In genomic region chr2:30761226-30761625, GRCh38 we compare ENCODE assay signal across 33 cellular contexts. TPM values are rescaled to one million over a fixed set of nuclear protein-coding genes. Genes with fewer than 3 reads are reported as not detected.
"Had no signal": no experiment of that assay in that cellular context is flagged by ENCODE, and none has a peak within 500 bp of the region (broad histone marks: within the 10 kb centered on the region; RNA-seq: fewer than 3 reads in every experiment).

No MANE protein-coding gene starts in this region.

- H3K4me1 Mint-ChIP-seq: activated naive CD4-positive, alpha-beta T cell treated with anti-CD3 and anti-CD28 coated beads, Interleukin-2, amount 50 U/mL, for 24 hours; activated naive CD8-positive, alpha-beta T cell treated with anti-CD3 and anti-CD28 coated beads for 36 hours; activated naive CD8-positive, alpha-beta T cell treated with anti-CD3 and anti-CD28 coated beads, Interleukin-2, amount 50 U/mL, for 24 hours had no signal

- H3K27ac ChIP-seq: adrenal gland, body of pancreas, colonic mucosa, epithelial cell of prostate, esophagus squamous epithelium, gastroesophageal sphincter had no signal

- DNase-seq: activated CD4-positive, alpha-beta T cell treated with anti-CD3 and anti-CD28 coated beads for 48 hours; activated CD4-positive, alpha-beta T cell treated with anti-CD3 and anti-CD28 coated beads, Interleukin-2, amount 50 U/mL, for 1 hour; activated CD4-positive, alpha-beta T cell treated with anti-CD3 and anti-CD28 coated beads, Interleukin-2, amount 50 U/mL, for 48 hours; activated CD4-positive, CD25-positive, alpha-beta regulatory T cell; activated CD8-positive, alpha-beta memory T cell treated with anti-CD3 and anti-CD28 coated beads for 24 hours; activated CD8-positive, alpha-beta memory T cell treated with anti-CD3 and anti-CD28 coated beads, Interleukin-2, amount 50 U/mL, for 48 hours; activated CD8-positive, alpha-beta T cell treated with anti-CD3 and anti-CD28 coated beads for 36 hours; activated naive CD4-positive, alpha-beta T cell treated with anti-CD3 and anti-CD28 coated beads for 36 hours; activated naive CD8-positive, alpha-beta T cell treated with anti-CD3 and anti-CD28 coated beads for 36 hours; activated naive CD8-positive, alpha-beta T cell treated with anti-CD3 and anti-CD28 coated beads, Interleukin-2, amount 50 U/mL, for 24 hours; activated T-cell treated with anti-CD3 and anti-CD28 coated beads for 4 hours; activated T-cell treated with anti-CD3 and anti-CD28 coated beads, Interleukin-2, amount 50 U/mL, for 24 hours; activated T-cell treated with anti-CD3 and anti-CD28 coated beads, Interleukin-2, amount 50 U/mL, for 72 hours; adrenal gland; amygdala; aorta; body of pancreas; central memory CD4-positive, alpha-beta T cell; cerebellar nuclear complex; colonic mucosa; effector CD8-positive, alpha-beta T cell; esophagus squamous epithelium; foreskin melanocyte; T-helper 2 cell had no signal

- H3K9me3 Mint-ChIP-seq: activated CD8-positive, alpha-beta T cell treated with anti-CD3 and anti-CD28 coated beads for 36 hours; activated naive CD4-positive, alpha-beta T cell treated with anti-CD3 and anti-CD28 coated beads for 36 hours; activated naive CD4-positive, alpha-beta T cell treated with anti-CD3 and anti-CD28 coated beads, Interleukin-2, amount 50 U/mL, for 24 hours; activated naive CD8-positive, alpha-beta T cell treated with anti-CD3 and anti-CD28 coated beads for 36 hours; activated naive CD8-positive, alpha-beta T cell treated with anti-CD3 and anti-CD28 coated beads, Interleukin-2, amount 50 U/mL, for 24 hours; activated T-cell treated with anti-CD3 and anti-CD28 coated beads, Interleukin-2, amount 50 U/mL, for 24 hours; activated T-cell treated with anti-CD3 and anti-CD28 coated beads, Interleukin-2, amount 50 U/mL, for 72 hours had no signal

- H3K4me3 ChIP-seq: adrenal gland, body of pancreas, colonic mucosa, esophagus squamous epithelium, gastroesophageal sphincter had no signal

- H3K4me1 ChIP-seq: adrenal gland, colonic mucosa, gastroesophageal sphincter had no signal

- ATAC-seq: activated CD8-positive, alpha-beta T cell treated with anti-CD3 and anti-CD28 coated beads for 36 hours; activated naive CD8-positive, alpha-beta T cell treated with anti-CD3 and anti-CD28 coated beads, Interleukin-2, amount 50 U/mL, for 24 hours; activated T-cell treated with anti-CD3 and anti-CD28 coated beads, Interleukin-2, amount 50 U/mL, for 72 hours; body of pancreas; gastroesophageal sphincter had no signal

- H3K4me3 Mint-ChIP-seq: activated CD8-positive, alpha-beta T cell treated with anti-CD3 and anti-CD28 coated beads for 36 hours; activated naive CD4-positive, alpha-beta T cell treated with anti-CD3 and anti-CD28 coated beads for 36 hours; activated naive CD4-positive, alpha-beta T cell treated with anti-CD3 and anti-CD28 coated beads, Interleukin-2, amount 50 U/mL, for 24 hours; activated naive CD8-positive, alpha-beta T cell treated with anti-CD3 and anti-CD28 coated beads for 36 hours; activated naive CD8-positive, alpha-beta T cell treated with anti-CD3 and anti-CD28 coated beads, Interleukin-2, amount 50 U/mL, for 24 hours; activated T-cell treated with anti-CD3 and anti-CD28 coated beads, Interleukin-2, amount 50 U/mL, for 24 hours; activated T-cell treated with anti-CD3 and anti-CD28 coated beads, Interleukin-2, amount 50 U/mL, for 72 hours had no signal

- H3K9me3 ChIP-seq: adrenal gland, body of pancreas, colonic mucosa, esophagus squamous epithelium, gastroesophageal sphincter had no signal

- H3K36me3 Mint-ChIP-seq: activated naive CD4-positive, alpha-beta T cell treated with anti-CD3 and anti-CD28 coated beads, Interleukin-2, amount 50 U/mL, for 24 hours; activated naive CD8-positive, alpha-beta T cell treated with anti-CD3 and anti-CD28 coated beads for 36 hours had no signal

- H3K36me3 ChIP-seq: adrenal gland, colonic mucosa, esophagus squamous epithelium, gastroesophageal sphincter had no signal

- H3K27me3 ChIP-seq: adrenal gland, body of pancreas, colonic mucosa had no signal

- H3K27ac Mint-ChIP-seq: activated CD8-positive, alpha-beta T cell treated with anti-CD3 and anti-CD28 coated beads for 36 hours; activated naive CD4-positive, alpha-beta T cell treated with anti-CD3 and anti-CD28 coated beads for 36 hours; activated naive CD4-positive, alpha-beta T cell treated with anti-CD3 and anti-CD28 coated beads, Interleukin-2, amount 50 U/mL, for 24 hours; activated naive CD8-positive, alpha-beta T cell treated with anti-CD3 and anti-CD28 coated beads for 36 hours; activated naive CD8-positive, alpha-beta T cell treated with anti-CD3 and anti-CD28 coated beads, Interleukin-2, amount 50 U/mL, for 24 hours; activated T-cell treated with anti-CD3 and anti-CD28 coated beads, Interleukin-2, amount 50 U/mL, for 24 hours; activated T-cell treated with anti-CD3 and anti-CD28 coated beads, Interleukin-2, amount 50 U/mL, for 72 hours had no signal

RNA-seq across cellular contexts. Expression of gene CAPN13, which starts 46.0 kb away (rescaled TPM):
- total RNA-seq: activated CD8-positive, alpha-beta T cell treated with anti-CD3 and anti-CD28 coated beads for 36 hours; activated naive CD4-positive, alpha-beta T cell treated with anti-CD3 and anti-CD28 coated beads for 36 hours; activated naive CD8-positive, alpha-beta T cell treated with anti-CD3 and anti-CD28 coated beads for 36 hours; activated T-cell treated with anti-CD3 and anti-CD28 coated beads, Interleukin-2, amount 50 U/mL, for 72 hours; aorta; dermis microvascular lymphatic vessel endothelial cell; endothelial cell of umbilical vein; fibroblast of lung; fibroblast of villous mesenchyme; glomerular endothelial cell; T-helper 1 cell treated with Interleukin-12 subunit alpha and Interleukin-12 subunit beta and Interleukin-4 antibody, amounts not matched to agents 30 ng/mL and 1 ng/mL, for 36 hours had no signal
